8 cellular contexts compared by ENCODE assay signal in the genomic region with DNA sequence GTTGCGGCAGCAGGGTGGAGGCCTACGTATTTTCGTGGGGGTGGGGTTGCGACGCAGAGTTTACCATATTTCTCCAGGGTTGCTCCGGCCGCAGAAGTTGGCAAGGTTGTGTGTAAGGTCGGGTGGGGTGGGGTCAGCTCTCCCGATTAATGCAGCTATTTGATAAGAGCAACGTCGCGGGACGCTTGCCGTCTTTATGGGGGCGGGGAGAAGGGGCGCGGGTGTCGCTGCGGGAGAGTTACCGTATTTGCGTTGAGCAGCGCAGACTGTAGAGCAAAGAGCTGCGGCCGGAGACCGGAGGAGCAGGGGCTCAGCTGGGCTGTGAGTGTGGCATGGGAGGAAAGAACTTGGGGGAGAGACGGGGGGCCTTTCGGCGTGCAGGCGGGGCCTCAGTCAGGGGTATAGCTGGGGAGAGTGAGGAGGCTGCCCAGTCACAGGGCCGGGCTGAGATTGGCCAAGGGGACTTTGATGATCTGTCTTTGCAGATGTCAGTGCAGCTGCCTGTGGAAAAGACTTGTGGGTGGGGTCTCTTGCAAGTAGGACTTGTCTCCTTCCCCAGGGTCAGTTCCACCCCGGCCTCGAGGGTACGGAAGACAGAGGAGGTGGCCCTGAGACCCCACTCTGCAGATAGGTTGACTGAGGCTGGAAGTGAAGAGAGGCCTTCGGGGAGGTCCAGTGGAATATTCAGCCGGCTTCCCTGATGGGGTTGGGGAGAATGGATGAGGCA. TPM values are rescaled to one million over a fixed set of nuclear protein-coding genes. Genes with fewer than 3 reads are reported as not detected.
DNase-seq lines count a peak whose midpoint lies in the region; ATAC-seq, FAIRE-seq and TF ChIP-seq lines count a peak whose summit lies in the region.

No MANE protein-coding gene starts in this region.

- CTCF ChIA-PET in A549 (lab: Yijun Ruan, JAX) (interaction anchor here (0.9 to 1.7 kb wide), 9 partner anchors 9 to 119 kb away, joined by 3 to 7 read pairs (median 4); no protein-coding TSS in a partner anchor), WTC11 (lab: Charles Lee) (interaction anchor here (0.5 to 3.1 kb wide), 8 partner anchors 13 to 963 kb away, joined by 3 to 9 read pairs (median 3); a partner anchor contains a TSS), HEK293T (lab: Yijun Ruan, JAX) (interaction anchor here (1.0 to 2.3 kb wide), 2 partner anchors 12 to 44 kb away, joined by 3 to 7 read pairs; no protein-coding TSS in a partner anchor)

- POLR2A ChIA-PET in A549 (lab: Yijun Ruan, JAX) (interaction anchor here (1.5 to 2.7 kb wide), 2 partner anchors 28 to 36 kb away, joined by 12 to 20 read pairs; a partner anchor contains a TSS), WTC11 (lab: Charles Lee) (interaction anchor here (0.8 to 6.5 kb wide), 8 partner anchors 21 to 76 kb away, joined by 3 to 50 read pairs (median 6); a partner anchor contains a TSS), HEK293T (lab: Yijun Ruan, JAX) (interaction anchor here (1.0 to 2.9 kb wide), 7 partner anchors 17 to 97 kb away, joined by 3 to 15 read pairs (median 5); a partner anchor contains a TSS)

- H3K4me3 Mint-ChIP-seq in WTC11 = peak overlapping the region; percentile 76
- peak overlapping the region; percentile 86 for H3K4me3 Mint-ChIP-seq in endodermal cell

- H3K27me3 Mint-ChIP-seq in WTC11 (ENCODE audit: low read depth) (no peaks in the 10 kb centered on the region), endodermal cell (ENCODE audit: insufficient read depth) (peaks cover 1% of the 10 kb centered on the region)

- no peak for TF ChIP-seq RAD21 in A549 (conservative IDR thresholded peaks at IDR 0.05 in 1 of 2, IDR thresholded peaks at IDR 0.05 in 1 of 2)

- H3K36me3 Mint-ChIP-seq in WTC11 (peaks cover under 1% of the 10 kb centered on the region), endodermal cell (ENCODE audit: low read depth) (peaks cover 3% of the 10 kb centered on the region)

- intact Hi-C loops in testis (cut with DNase I; ENCODE audit: low total_unique reads) = loop anchor here (5.0 kb wide), 1 partner anchor 33 kb away; no protein-coding TSS in a partner anchor

- FAIRE-seq in A549 (lab: Jason Lieb, UNC) = no peak

- no peaks in the 10 kb centered on the region for H3K27me3 ChIP-seq in endodermal cell (ENCODE audit: control insufficient read depth, insufficient read depth, low read length, poor library complexity, severe bottlenecking)
- H3K27me3 ChIP-seq in mononuclear cell (ENCODE audit: insufficient read depth, low read length) = no peaks in the 10 kb centered on the region
- H3K27me3 ChIP-seq in testis = no peaks in the 10 kb centered on the region

- TF ChIP-seq POLR2A in A549 (IDR thresholded peaks at IDR 0.05; ENCODE audit: low read length) (no peak), testis (IDR thresholded peaks at IDR 0.05) (no peak)

- H3K27ac ChIP-seq in A549 (peak overlapping the region; percentile 92 to 97), endodermal cell (ENCODE audit: low read depth, low read length) (no peak overlapping the region), testis (peak overlapping the region; percentile 96)

- peak overlapping the region; percentile 12 for H3K9ac ChIP-seq in endodermal cell (ENCODE audit: extremely low read depth, low read length, poor library complexity, severe bottlenecking)

- H3K4me1 Mint-ChIP-seq in WTC11 (peaks cover 57% of the 10 kb centered on the region), endodermal cell (peaks cover 43% of the 10 kb centered on the region)

- ATAC-seq in A549 = peak; percentile 54 to 73
- peak; percentile 6 for ATAC-seq in WTC11

- H3K4me1 ChIP-seq in A549 (peaks cover 32% of the 10 kb centered on the region), endodermal cell (ENCODE audit: control insufficient read depth, insufficient read depth, low read length) (peaks cover 14% of the 10 kb centered on the region), mononuclear cell (ENCODE audit: insufficient read depth, low read length) (peaks cover 28% of the 10 kb centered on the region), testis (peaks cover 40% of the 10 kb centered on the region)

- no peak for TF ChIP-seq EP300 in A549 (IDR thresholded peaks at IDR 0.05)

- peak overlapping the region; percentile 94 for H3K4me2 ChIP-seq in A549

- 20% methylated on average over 24 of the region's 35 CpGs for WGBS in A549 (ENCODE audit: missing lambda C conversion rate)
- 7 to 9% methylated on average over 13 to 35 of the region's 35 CpGs for WGBS in endodermal cell (ENCODE audit: insufficient coverage in 1 of 2, insufficient read length in 1 of 2), 2 experiments
- 4 to 5% methylated on average over 35 of the region's 35 CpGs for WGBS in testis, 2 donors

- no peaks in the 10 kb centered on the region for H3K36me3 ChIP-seq in endodermal cell (ENCODE audit: control insufficient read depth, insufficient read depth, low read length)
- no peaks in the 10 kb centered on the region for H3K36me3 ChIP-seq in testis (ENCODE audit: low read depth, missing control alignments)

- H3K9me3 Mint-ChIP-seq in WTC11 (no peaks in the 10 kb centered on the region), endodermal cell (no peaks in the 10 kb centered on the region)

- no peaks in the 10 kb centered on the region for H3K9me3 ChIP-seq in A549
- H3K9me3 ChIP-seq in endodermal cell (ENCODE audit: control insufficient read depth, low read length) = no peaks in the 10 kb centered on the region
- H3K9me3 ChIP-seq in mononuclear cell (ENCODE audit: low read depth, low read length) = no peaks in the 10 kb centered on the region
- no peaks in the 10 kb centered on the region for H3K9me3 ChIP-seq in testis

- TF ChIP-seq CTCF in A549 (IDR thresholded peaks at IDR 0.05) = no peak
- no peak for TF ChIP-seq CTCF in WTC11 (IDR thresholded peaks at IDR 0.05)
- TF ChIP-seq CTCF in endodermal cell (conservative IDR thresholded peaks at IDR 0.05) = no peak
- TF ChIP-seq CTCF in testis (IDR thresholded peaks at IDR 0.05) = no peak

- H3K4me3 ChIP-seq in A549 (peak overlapping the region; percentile 69), endodermal cell (ENCODE audit: low read length) (peak overlapping the region; percentile 83), mononuclear cell (ENCODE audit: low read length) (peak overlapping the region; percentile 64), testis (peak overlapping the region; percentile 77 to 93)

- H3K27ac Mint-ChIP-seq in WTC11 (peak overlapping the region; percentile 90), endodermal cell (peak overlapping the region; percentile 89)

- DNase-seq in A549 (ENCODE audit: low read depth in 1 of 2, low spot score in 1 of 2) (peak in 1 of 2 experiments; percentile 51), GM19238 (ENCODE audit: insufficient read length, low spot score) (peak; percentile 38), WTC11 (ENCODE audit: low spot score) (peak; percentile 67), endodermal cell (peak; percentile 85), testis (peak; percentile 36), KG1 (lab: John Stamatoyannopoulos, UW) (no peak), HEK293T (ENCODE audit: extremely low spot score) (no peak)

TF ChIP-seq in WTC11, 78 proteins besides CTCF, POLR2A, EP300 and RAD21:
- no peak for TF ChIP-seq ATF1 (CRISPR knock-in tag; IDR thresholded peaks at IDR 0.05)
- 0 out of 2 replicates have a peak, but pooled peaks have one; percentile 14 for TF ChIP-seq GTF2I (CRISPR knock-in tag; conservative IDR thresholded peaks at IDR 0.05)
- 0 out of 2 replicates have a peak, but pooled peaks have one; percentile 6 for TF ChIP-seq MYBL2 (CRISPR knock-in tag; IDR thresholded peaks at IDR 0.05)

TF ChIP-seq in HEK293T, 16 proteins besides CTCF, POLR2A, EP300 and RAD21 (continues in another document):
- TF ChIP-seq BHLHE40 (IDR thresholded peaks at IDR 0.05; ENCODE audit: borderline replicate concordance) = no peak
- no peak for TF ChIP-seq FOXA1 (IDR thresholded peaks at IDR 0.05)
- no peak for TF ChIP-seq FOXK2 (IDR thresholded peaks at IDR 0.05)
- no peak for TF ChIP-seq LEF1 (IDR thresholded peaks at IDR 0.05; ENCODE audit: borderline replicate concordance)
- TF ChIP-seq FOXM1 (IDR thresholded peaks at IDR 0.05; ENCODE audit: borderline replicate concordance) = no peak
- TF ChIP-seq SUZ12 (IDR thresholded peaks at IDR 0.05) = no peak
- no peak for TF ChIP-seq CTBP1 (IDR thresholded peaks at IDR 0.05; ENCODE audit: borderline replicate concordance)

RNA-seq across cellular contexts. Expression of a gene that starts 26.6 kb away (rescaled TPM):
- polyA plus RNA-seq in A549 (2011; rRNA removed) (1.5 and 1.7 TPM in 2 replicates), A549 (2017; fragmentation: RNase III; extraction: RNeasy Plus Mini Kit Qiagen cat#74134 plus additional on column Dnase treatment) (4.5 to 5.4 TPM (median 5.4 TPM) in 3 replicates), testis (ENCODE audit: insufficient read depth, low read depth, low replicate concordance) (5.2 TPM)
- polyA plus RNA-seq in A549 (2012; cell fraction: cytosol; rRNA removed) = 3.7 and 5.1 TPM in 2 replicates
- polyA plus RNA-seq in A549 (2012; cell fraction: nucleus; rRNA removed) = 4.8 and 9.0 TPM in 2 replicates
- 0.83 and 1.2 TPM in 2 replicates for polyA minus RNA-seq in A549 (2011; rRNA and poly(A)+ RNA removed)
- total RNA-seq in WTC11 (2021) (24.1 to 26.6 TPM (median 25.4 TPM) in 3 replicates), endodermal cell (10 to 100 TPM in 1 of 2 donors, 1 to 10 TPM in 1; 10.0 to 11.3 TPM), mononuclear cell (0.94 TPM), testis (10 to 100 TPM; 11.0 to 14.1 TPM)
- polyA plus RNA-seq in endodermal cell (2013, experiment 1 of 2) = 18.8 TPM
- 17.2 TPM for polyA plus RNA-seq in endodermal cell (2013, experiment 2 of 2)

RNA-seq across cellular contexts. Expression of a gene that starts 37.1 kb away (rescaled TPM):
- polyA plus RNA-seq in A549 (2011; rRNA removed) = 48.1 and 58.0 TPM in 2 replicates
- polyA plus RNA-seq in A549 (2012; cell fraction: cytosol; rRNA removed) = 78.8 and 110 TPM in 2 replicates
- polyA plus RNA-seq in A549 (2012; cell fraction: nucleus; rRNA removed) = 120 and 144 TPM in 2 replicates
- polyA plus RNA-seq in A549 (2017; fragmentation: RNase III; extraction: RNeasy Plus Mini Kit Qiagen cat#74134 plus additional on column Dnase treatment) = 86.2 to 101 TPM (median 101 TPM) in 3 replicates
- 43.9 and 44.5 TPM in 2 replicates for polyA minus RNA-seq in A549 (2011; rRNA and poly(A)+ RNA removed)
- total RNA-seq in WTC11 (2021) = 105 to 130 TPM (median 112 TPM) in 3 replicates
- total RNA-seq in endodermal cell = 10 to 100 TPM; 85.4 to 94.4 TPM
- 136 TPM for polyA plus RNA-seq in endodermal cell (2013, experiment 1 of 2)
- 119 TPM for polyA plus RNA-seq in endodermal cell (2013, experiment 2 of 2)
- 49.2 TPM for total RNA-seq in mononuclear cell
- 10 to 100 TPM; 59.1 to 73.9 TPM for total RNA-seq in testis
- polyA plus RNA-seq in testis (ENCODE audit: insufficient read depth, low read depth, low replicate concordance) = 45.4 TPM

RNA-seq across cellular contexts. Expression of a gene that starts 44.7 kb away (rescaled TPM):
- polyA plus RNA-seq in A549 (2011; rRNA removed) (not detected in 2 replicates), A549 (2017; fragmentation: RNase III; extraction: RNeasy Plus Mini Kit Qiagen cat#74134 plus additional on column Dnase treatment) (not detected in 3 replicates), testis (ENCODE audit: insufficient read depth, low read depth, low replicate concordance) (6.8 TPM)
- polyA plus RNA-seq in A549 (2012; cell fraction: cytosol; rRNA removed) = not detected in 2 replicates
- polyA plus RNA-seq in A549 (2012; cell fraction: nucleus; rRNA removed) = not detected in 2 replicates
- polyA minus RNA-seq in A549 (2011; rRNA and poly(A)+ RNA removed) = not detected in 2 replicates
- total RNA-seq in WTC11 (2021) (0.09 to 0.18 TPM (median 0.09 TPM) in 3 replicates), endodermal cell (not detected), mononuclear cell (4.2 TPM), testis (1 to 10 TPM; 3.8 TPM)
- polyA plus RNA-seq in endodermal cell (2013, experiment 1 of 2) = not detected
- not detected for polyA plus RNA-seq in endodermal cell (2013, experiment 2 of 2)

Comparison
In these comparisons a context has a peak if more than half of its experiments do, and no peak if none do; other contexts are left out.
1. DNase-seq: peak in GM19238 (single experiment), WTC11 (single experiment), endodermal cell (single experiment) and testis (single experiment); none in KG1 (single experiment) and HEK293T (single experiment).
2. Peak in every context shown above with its lines, with median percentiles within 50 percentile points of each other: H3K4me3 ChIP-seq.